ENCODE assay signal across 1 cellular context in genomic region chr6:25477006-25477590, GRCh38.
TF ChIP-seq lines count a peak whose summit lies in the region.

No MANE protein-coding gene starts in this region.

TF ChIP-seq in WTC11, 78 proteins besides CTCF, POLR2A, EP300 and RAD21 (continued from another document):
- TF ChIP-seq TP53 (CRISPR knock-in tag; IDR thresholded peaks at IDR 0.05), result no peak
- TF ChIP-seq TEAD4 (CRISPR knock-in tag; IDR thresholded peaks at IDR 0.05), result no peak
- TF ChIP-seq, protein P1, sequence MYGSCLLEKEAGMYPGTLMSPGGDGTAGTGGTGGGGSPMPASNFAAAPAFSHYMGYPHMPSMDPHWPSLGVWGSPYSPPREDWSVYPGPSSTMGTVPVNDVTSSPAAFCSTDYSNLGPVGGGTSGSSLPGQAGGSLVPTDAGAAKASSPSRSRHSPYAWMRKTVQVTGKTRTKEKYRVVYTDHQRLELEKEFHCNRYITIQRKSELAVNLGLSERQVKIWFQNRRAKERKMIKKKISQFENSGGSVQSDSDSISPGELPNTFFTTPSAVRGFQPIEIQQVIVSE (CRISPR knock-in tag; IDR thresholded peaks at IDR 0.05; ENCODE audit: borderline replicate concordance), result no peak
